In the genomic region with DNA sequence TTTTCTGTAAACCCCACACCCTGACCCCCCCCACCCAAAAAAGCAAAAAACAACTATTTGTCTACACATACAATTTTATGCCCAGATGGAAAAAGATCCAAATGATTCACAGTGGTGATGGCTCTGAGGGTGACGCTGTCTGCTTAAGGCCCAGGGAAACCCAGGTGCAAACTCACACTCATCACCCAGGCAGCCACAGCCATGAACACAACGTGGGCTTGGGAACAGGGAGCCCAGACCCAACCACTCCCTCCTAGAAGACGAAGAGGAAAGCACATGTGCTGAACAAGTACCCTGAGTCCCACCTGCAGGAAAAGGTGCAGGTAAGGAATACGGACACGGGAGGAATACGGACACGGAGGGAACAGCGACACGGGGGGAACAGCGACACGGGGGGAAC, we compare ENCODE assay signal across 36 cellular contexts. TPM values are rescaled to one million over a fixed set of nuclear protein-coding genes. Genes with fewer than 3 reads are reported as not detected.
"Had no signal": no experiment of that assay in that cellular context is flagged by ENCODE, and none has a peak within 500 bp of the region (broad histone marks: within the 10 kb centered on the region; RNA-seq: fewer than 3 reads in every experiment).

No MANE protein-coding gene starts in this region.

- H3K4me1 Mint-ChIP-seq: activated naive CD8-positive, alpha-beta T cell treated with anti-CD3 and anti-CD28 coated beads, Interleukin-2, amount 50 U/mL, for 24 hours had no signal

- DNase-seq: activated CD4-positive, alpha-beta memory T cell treated with anti-CD3 and anti-CD28 coated beads for 36 hours; activated CD4-positive, alpha-beta T cell treated with anti-CD3 and anti-CD28 coated beads for 1 hour; activated CD4-positive, alpha-beta T cell treated with anti-CD3 and anti-CD28 coated beads for 4 hours; activated CD8-positive, alpha-beta memory T cell treated with anti-CD3 and anti-CD28 coated beads, Interleukin-2, amount 10 ng/mL, durations not matched to agents 7 days and 5 days; activated CD8-positive, alpha-beta memory T cell treated with anti-CD3 and anti-CD28 coated beads, Interleukin-2, amount 50 U/mL, for 4 hours; activated CD8-positive, alpha-beta T cell treated with anti-CD3 and anti-CD28 coated beads, Interleukin-2, amount 10 ng/mL, durations not matched to agents 7 days and 5 days; activated effector memory CD4-positive, alpha-beta T cell treated with anti-CD3 and anti-CD28 coated beads, Interleukin-2, amount 50 U/mL, for 16 hours; activated naive CD4-positive, alpha-beta T cell treated with anti-CD3 and anti-CD28 coated beads for 36 hours; activated naive CD8-positive, alpha-beta T cell treated with anti-CD3 and anti-CD28 coated beads for 36 hours; activated naive CD8-positive, alpha-beta T cell treated with anti-CD3 and anti-CD28 coated beads, Interleukin-2, amount 50 U/mL, for 24 hours; activated T-cell treated with anti-CD3 and anti-CD28 coated beads, Interleukin-2, amount 50 U/mL, for 1 hour; activated T-cell treated with anti-CD3 and anti-CD28 coated beads, Interleukin-2, amount 50 U/mL, for 48 hours; adrenal gland; amygdala; body of pancreas; caudate nucleus; cortex of kidney; dermis blood vessel endothelial cell; effector CD4-positive, alpha-beta T cell; effector memory CD8-positive, alpha-beta T cell; esophagus squamous epithelium; foreskin melanocyte; heart right ventricle; T-helper 1 cell; T-helper 17 cell had no signal

- H3K4me3 Mint-ChIP-seq: activated CD4-positive, alpha-beta memory T cell treated with anti-CD3 and anti-CD28 coated beads for 36 hours; activated CD8-positive, alpha-beta memory T cell treated with anti-CD3 and anti-CD28 coated beads, Interleukin-2, amount 10 ng/mL, durations not matched to agents 7 days and 5 days; activated CD8-positive, alpha-beta T cell treated with anti-CD3 and anti-CD28 coated beads, Interleukin-2, amount 10 ng/mL, durations not matched to agents 7 days and 5 days; activated naive CD4-positive, alpha-beta T cell treated with anti-CD3 and anti-CD28 coated beads for 36 hours; activated naive CD4-positive, alpha-beta T cell treated with anti-CD3 and anti-CD28 coated beads, Interleukin-2, amount 50 U/mL, for 24 hours; activated naive CD8-positive, alpha-beta T cell treated with anti-CD3 and anti-CD28 coated beads for 36 hours; activated naive CD8-positive, alpha-beta T cell treated with anti-CD3 and anti-CD28 coated beads, Interleukin-2, amount 50 U/mL, for 24 hours; activated T-helper 1 cell treated with anti-CD3 and anti-CD28 coated beads, Interleukin-12 subunit alpha, Interleukin-12 subunit beta, Interleukin-2, Interleukin-4 antibody, amounts not matched to agents 30 ng/mL and 10 ng/mL and 1 ng/mL, durations not matched to agents 14 hours and 24 hours and 36 hours; effector memory CD8-positive, alpha-beta T cell; T-helper 2 cell treated with Interferon-gamma antibody and Interleukin-4, amounts not matched to agents 5 μg/mL and 100 μg/mL, for 36 hours had no signal

- H3K4me3 ChIP-seq: adrenal gland, body of pancreas, esophagus squamous epithelium, gastroesophageal sphincter, heart right ventricle had no signal

- H3K27ac Mint-ChIP-seq: activated CD4-positive, alpha-beta memory T cell treated with anti-CD3 and anti-CD28 coated beads for 36 hours; activated CD8-positive, alpha-beta memory T cell treated with anti-CD3 and anti-CD28 coated beads, Interleukin-2, amount 10 ng/mL, durations not matched to agents 7 days and 5 days; activated CD8-positive, alpha-beta T cell treated with anti-CD3 and anti-CD28 coated beads, Interleukin-2, amount 10 ng/mL, durations not matched to agents 7 days and 5 days; activated naive CD4-positive, alpha-beta T cell treated with anti-CD3 and anti-CD28 coated beads for 36 hours; activated naive CD4-positive, alpha-beta T cell treated with anti-CD3 and anti-CD28 coated beads, Interleukin-2, amount 50 U/mL, for 24 hours; activated naive CD8-positive, alpha-beta T cell treated with anti-CD3 and anti-CD28 coated beads for 36 hours; activated naive CD8-positive, alpha-beta T cell treated with anti-CD3 and anti-CD28 coated beads, Interleukin-2, amount 50 U/mL, for 24 hours; activated T-helper 1 cell treated with anti-CD3 and anti-CD28 coated beads, Interleukin-12 subunit alpha, Interleukin-12 subunit beta, Interleukin-2, Interleukin-4 antibody, amounts not matched to agents 30 ng/mL and 10 ng/mL and 1 ng/mL, durations not matched to agents 14 hours and 24 hours and 36 hours; activated T-helper 2 cell treated with anti-CD3 and anti-CD28 coated beads, Interferon-gamma antibody, Interleukin-2, Interleukin-4, amounts not matched to agents 10 μg/mL and 5 μg/mL and 100 μg/mL, durations not matched to agents 14 hours and 24 hours and 36 hours; T-helper 2 cell treated with Interferon-gamma antibody and Interleukin-4, amounts not matched to agents 5 μg/mL and 100 μg/mL, for 36 hours had no signal

- ATAC-seq: activated CD8-positive, alpha-beta memory T cell treated with anti-CD3 and anti-CD28 coated beads, Interleukin-2, amount 10 ng/mL, durations not matched to agents 7 days and 5 days; activated CD8-positive, alpha-beta T cell treated with anti-CD3 and anti-CD28 coated beads, Interleukin-2, amount 10 ng/mL, durations not matched to agents 7 days and 5 days; activated naive CD8-positive, alpha-beta T cell treated with anti-CD3 and anti-CD28 coated beads, Interleukin-2, amount 50 U/mL, for 24 hours; body of pancreas; effector memory CD8-positive, alpha-beta T cell; gastroesophageal sphincter; heart right ventricle; T-helper 17 cell had no signal

- H3K9me3 Mint-ChIP-seq: activated CD4-positive, alpha-beta memory T cell treated with anti-CD3 and anti-CD28 coated beads for 36 hours; activated naive CD4-positive, alpha-beta T cell treated with anti-CD3 and anti-CD28 coated beads for 36 hours; activated naive CD4-positive, alpha-beta T cell treated with anti-CD3 and anti-CD28 coated beads, Interleukin-2, amount 50 U/mL, for 24 hours; activated naive CD8-positive, alpha-beta T cell treated with anti-CD3 and anti-CD28 coated beads for 36 hours; activated naive CD8-positive, alpha-beta T cell treated with anti-CD3 and anti-CD28 coated beads, Interleukin-2, amount 50 U/mL, for 24 hours; activated T-helper 1 cell treated with anti-CD3 and anti-CD28 coated beads, Interleukin-12 subunit alpha, Interleukin-12 subunit beta, Interleukin-2, Interleukin-4 antibody, amounts not matched to agents 30 ng/mL and 10 ng/mL and 1 ng/mL, durations not matched to agents 14 hours and 24 hours and 36 hours; activated T-helper 2 cell treated with anti-CD3 and anti-CD28 coated beads, Interferon-gamma antibody, Interleukin-2, Interleukin-4, amounts not matched to agents 10 μg/mL and 5 μg/mL and 100 μg/mL, durations not matched to agents 14 hours and 24 hours and 36 hours; effector memory CD8-positive, alpha-beta T cell; T-helper 2 cell treated with Interferon-gamma antibody and Interleukin-4, amounts not matched to agents 5 μg/mL and 100 μg/mL, for 36 hours had no signal

- H3K27ac ChIP-seq: adrenal gland, body of pancreas, esophagus squamous epithelium, gastroesophageal sphincter, heart right ventricle had no signal

- H3K9me3 ChIP-seq: adrenal gland, body of pancreas, esophagus squamous epithelium, gastroesophageal sphincter, heart right ventricle had no signal

- H3K27me3 ChIP-seq: body of pancreas had no signal

- H3K27me3 Mint-ChIP-seq: activated CD4-positive, alpha-beta memory T cell treated with anti-CD3 and anti-CD28 coated beads for 36 hours; activated naive CD4-positive, alpha-beta T cell treated with anti-CD3 and anti-CD28 coated beads, Interleukin-2, amount 50 U/mL, for 24 hours; activated naive CD8-positive, alpha-beta T cell treated with anti-CD3 and anti-CD28 coated beads for 36 hours; activated naive CD8-positive, alpha-beta T cell treated with anti-CD3 and anti-CD28 coated beads, Interleukin-2, amount 50 U/mL, for 24 hours; effector memory CD8-positive, alpha-beta T cell; T-helper 17 cell had no signal

RNA-seq across cellular contexts. Expression of gene HBQ1, which starts 5.4 kb away (rescaled TPM):
- total RNA-seq: activated CD4-positive, alpha-beta memory T cell treated with anti-CD3 and anti-CD28 coated beads for 36 hours; activated CD8-positive, alpha-beta memory T cell treated with anti-CD3 and anti-CD28 coated beads, Interleukin-2, amount 10 ng/mL, durations not matched to agents 7 days and 5 days; activated CD8-positive, alpha-beta T cell treated with anti-CD3 and anti-CD28 coated beads, Interleukin-2, amount 10 ng/mL, durations not matched to agents 7 days and 5 days; aorta; body of pancreas; chondrocyte; esophagus squamous epithelium; fibroblast of lung; fibroblast of villous mesenchyme; gastroesophageal sphincter; heart right ventricle; T-helper 17 cell had no signal

RNA-seq across cellular contexts. Expression of gene HBA1, which starts 9.2 kb away (rescaled TPM):
- total RNA-seq: activated CD4-positive, alpha-beta memory T cell treated with anti-CD3 and anti-CD28 coated beads for 36 hours; activated CD8-positive, alpha-beta memory T cell treated with anti-CD3 and anti-CD28 coated beads for 36 hours; activated CD8-positive, alpha-beta memory T cell treated with anti-CD3 and anti-CD28 coated beads, Interleukin-2, amount 10 ng/mL, durations not matched to agents 7 days and 5 days; activated CD8-positive, alpha-beta T cell treated with anti-CD3 and anti-CD28 coated beads, Interleukin-2, amount 10 ng/mL, durations not matched to agents 7 days and 5 days; activated naive CD4-positive, alpha-beta T cell treated with anti-CD3 and anti-CD28 coated beads for 36 hours; activated naive CD8-positive, alpha-beta T cell treated with anti-CD3 and anti-CD28 coated beads for 36 hours; activated T-helper 1 cell treated with anti-CD3 and anti-CD28 coated beads, Interleukin-12 subunit alpha, Interleukin-12 subunit beta, Interleukin-2, Interleukin-4 antibody, amounts not matched to agents 30 ng/mL and 10 ng/mL and 1 ng/mL, durations not matched to agents 14 hours and 24 hours and 36 hours; activated T-helper 2 cell treated with anti-CD3 and anti-CD28 coated beads, Interferon-gamma antibody, Interleukin-2, Interleukin-4, amounts not matched to agents 10 μg/mL and 5 μg/mL and 100 μg/mL, durations not matched to agents 14 hours and 24 hours and 36 hours; body of pancreas; chondrocyte; dermis blood vessel endothelial cell; fibroblast of lung; fibroblast of villous mesenchyme; glomerular endothelial cell had no signal

RNA-seq across cellular contexts. Expression of gene HBA2, which starts 13.0 kb away (rescaled TPM):
- total RNA-seq: activated CD4-positive, alpha-beta memory T cell treated with anti-CD3 and anti-CD28 coated beads for 36 hours; activated CD8-positive, alpha-beta memory T cell treated with anti-CD3 and anti-CD28 coated beads for 36 hours; activated CD8-positive, alpha-beta memory T cell treated with anti-CD3 and anti-CD28 coated beads, Interleukin-2, amount 10 ng/mL, durations not matched to agents 7 days and 5 days; activated CD8-positive, alpha-beta T cell treated with anti-CD3 and anti-CD28 coated beads, Interleukin-2, amount 10 ng/mL, durations not matched to agents 7 days and 5 days; activated naive CD8-positive, alpha-beta T cell treated with anti-CD3 and anti-CD28 coated beads for 36 hours; chondrocyte; dermis blood vessel endothelial cell; fibroblast of lung; fibroblast of villous mesenchyme; glomerular endothelial cell; T-helper 17 cell had no signal

RNA-seq across cellular contexts. Expression of gene HBM, which starts 19.9 kb away (rescaled TPM):
- total RNA-seq: activated CD4-positive, alpha-beta memory T cell treated with anti-CD3 and anti-CD28 coated beads for 36 hours; activated CD8-positive, alpha-beta memory T cell treated with anti-CD3 and anti-CD28 coated beads for 36 hours; activated CD8-positive, alpha-beta memory T cell treated with anti-CD3 and anti-CD28 coated beads, Interleukin-2, amount 10 ng/mL, durations not matched to agents 7 days and 5 days; activated CD8-positive, alpha-beta T cell treated with anti-CD3 and anti-CD28 coated beads, Interleukin-2, amount 10 ng/mL, durations not matched to agents 7 days and 5 days; activated naive CD4-positive, alpha-beta T cell treated with anti-CD3 and anti-CD28 coated beads for 36 hours; activated naive CD8-positive, alpha-beta T cell treated with anti-CD3 and anti-CD28 coated beads for 36 hours; activated T-helper 1 cell treated with anti-CD3 and anti-CD28 coated beads, Interleukin-12 subunit alpha, Interleukin-12 subunit beta, Interleukin-2, Interleukin-4 antibody, amounts not matched to agents 30 ng/mL and 10 ng/mL and 1 ng/mL, durations not matched to agents 14 hours and 24 hours and 36 hours; activated T-helper 2 cell treated with anti-CD3 and anti-CD28 coated beads, Interferon-gamma antibody, Interleukin-2, Interleukin-4, amounts not matched to agents 10 μg/mL and 5 μg/mL and 100 μg/mL, durations not matched to agents 14 hours and 24 hours and 36 hours; body of pancreas; chondrocyte; dermis blood vessel endothelial cell; esophagus squamous epithelium; fibroblast of lung; fibroblast of villous mesenchyme; glomerular endothelial cell; T-helper 17 cell had no signal

RNA-seq across cellular contexts. Expression of gene HBZ, which starts 33.2 kb away (rescaled TPM):
- total RNA-seq: activated CD4-positive, alpha-beta memory T cell treated with anti-CD3 and anti-CD28 coated beads for 36 hours; activated CD8-positive, alpha-beta memory T cell treated with anti-CD3 and anti-CD28 coated beads for 36 hours; activated CD8-positive, alpha-beta memory T cell treated with anti-CD3 and anti-CD28 coated beads, Interleukin-2, amount 10 ng/mL, durations not matched to agents 7 days and 5 days; activated CD8-positive, alpha-beta T cell treated with anti-CD3 and anti-CD28 coated beads, Interleukin-2, amount 10 ng/mL, durations not matched to agents 7 days and 5 days; activated naive CD4-positive, alpha-beta T cell treated with anti-CD3 and anti-CD28 coated beads for 36 hours; activated naive CD8-positive, alpha-beta T cell treated with anti-CD3 and anti-CD28 coated beads for 36 hours; activated T-helper 1 cell treated with anti-CD3 and anti-CD28 coated beads, Interleukin-12 subunit alpha, Interleukin-12 subunit beta, Interleukin-2, Interleukin-4 antibody, amounts not matched to agents 30 ng/mL and 10 ng/mL and 1 ng/mL, durations not matched to agents 14 hours and 24 hours and 36 hours; activated T-helper 2 cell treated with anti-CD3 and anti-CD28 coated beads, Interferon-gamma antibody, Interleukin-2, Interleukin-4, amounts not matched to agents 10 μg/mL and 5 μg/mL and 100 μg/mL, durations not matched to agents 14 hours and 24 hours and 36 hours; aorta; body of pancreas; chondrocyte; dermis blood vessel endothelial cell; esophagus squamous epithelium; fibroblast of lung; fibroblast of villous mesenchyme; gastroesophageal sphincter; glomerular endothelial cell; heart right ventricle; T-helper 17 cell had no signal
